ENCODE assay signal across 9 cellular contexts in genomic region chr20:7113577-7114466, GRCh38.
DNase-seq lines count a peak whose midpoint lies in the region; ATAC-seq and TF ChIP-seq lines count a peak whose summit lies in the region.
"Had no signal": no experiment of that assay in that cellular context is flagged by ENCODE, and none has a peak within 500 bp of the region (broad histone marks: within the 10 kb centered on the region; RNA-seq: fewer than 3 reads in every experiment).

No MANE protein-coding gene starts in this region.

- intact Hi-C loops in lower leg skin (cut with DNase I; ENCODE audit: low total_unique reads): no loop called here

- no peak for TF ChIP-seq POLR2A in lower leg skin (IDR thresholded peaks at IDR 0.05)

- no peaks in the 10 kb centered on the region for H3K27me3 Mint-ChIP-seq in nephron progenitor cell (ENCODE audit: low read depth, poor library complexity)
- H3K27me3 Mint-ChIP-seq: CD4-positive, alpha-beta memory T cell had no signal

- no peak for ATAC-seq in GM21515 (IDR thresholded peaks at IDR 0.05; ENCODE audit: unreplicated experiment)

- H3K9ac ChIP-seq in endocrine pancreas (ENCODE audit: control insufficient read depth, insufficient read depth, low read length): peak overlapping the region; percentile 14

- H3K27me3 ChIP-seq in endocrine pancreas (ENCODE audit: control insufficient read depth, insufficient read depth, low read length): no peaks in the 10 kb centered on the region

- TF ChIP-seq CTCF in nephron progenitor cell (IDR thresholded peaks at IDR 0.05) (peak; percentile 56), lower leg skin (IDR thresholded peaks at IDR 0.05) (no peak)

- H3K4me3 Mint-ChIP-seq in nephron progenitor cell: no peak overlapping the region
- H3K4me3 Mint-ChIP-seq: CD4-positive, alpha-beta memory T cell had no signal

- WGBS in lower leg skin, 2 donors: 47 to 55% methylated on average over 14 of the region's 14 CpGs

- H3K9me3 ChIP-seq in endocrine pancreas (ENCODE audit: control insufficient read depth, low read length): no peaks in the 10 kb centered on the region

- no peaks in the 10 kb centered on the region for H3K4me1 ChIP-seq in endocrine pancreas (ENCODE audit: control insufficient read depth, insufficient read depth, low read length)

- H3K9me3 Mint-ChIP-seq in nephron progenitor cell: peaks cover 4% of the 10 kb centered on the region

- H3K4me1 Mint-ChIP-seq in nephron progenitor cell: peaks cover 24% of the 10 kb centered on the region
- H3K4me1 Mint-ChIP-seq: CD4-positive, alpha-beta memory T cell had no signal

- H3K36me3 ChIP-seq in endocrine pancreas (ENCODE audit: control insufficient read depth, insufficient read depth, low read length): no peaks in the 10 kb centered on the region

- no peak overlapping the region for H3K27ac Mint-ChIP-seq in nephron progenitor cell
- H3K27ac Mint-ChIP-seq: CD4-positive, alpha-beta memory T cell had no signal

- H3K4me3 ChIP-seq in endocrine pancreas (ENCODE audit: control insufficient read depth, insufficient read depth, low read length) (no peak overlapping the region), lower leg skin (ENCODE audit: low read depth, poor library complexity, severe bottlenecking) (no peak overlapping the region)

- DNase-seq in SIG-M5 treated with dmso at 0.1 percent for 504 hours (lab: John Stamatoyannopoulos, UW; ENCODE audit: unreplicated experiment) (peak; percentile 37), SIG-M5 (lab: John Stamatoyannopoulos, UW) (no peak), NCI-H345 treated with DMSO at 0.1 percent for 48 hours (lab: John Stamatoyannopoulos, UW; ENCODE audit: unreplicated experiment) (peak; percentile 66), nephron progenitor cell (peak; percentile 70), lower leg skin (ENCODE audit: low spot score in 2 of 2) (no peak), GDM1 (lab: John Stamatoyannopoulos, UW) (no peak)

- H3K36me3 Mint-ChIP-seq in nephron progenitor cell (ENCODE audit: low read depth): no peaks in the 10 kb centered on the region
- H3K36me3 Mint-ChIP-seq: CD4-positive, alpha-beta memory T cell had no signal

Comparison
In these comparisons a context has a peak if more than half of its experiments do, and no peak if none do; other contexts are left out.
1. DNase-seq: peak in SIG-M5 treated with dmso at 0.1 percent for 504 hours (single experiment), NCI-H345 treated with DMSO at 0.1 percent for 48 hours (single experiment) and nephron progenitor cell (single experiment); none in SIG-M5 (single experiment), lower leg skin (0 of 2) and GDM1 (single experiment).